ENCODE assay signal across 1 cellular context in genomic region chr14:69704319-69704718, GRCh38.
TF ChIP-seq lines count a peak whose summit lies in the region.

No MANE protein-coding gene starts in this region.

TF ChIP-seq in K562, 482 proteins besides CTCF, POLR2A, EP300 and RAD21 (continued from another document):
- no peak for TF ChIP-seq ZNF449 (CRISPR knock-in tag; IDR thresholded peaks at IDR 0.05)
